16 cellular contexts compared by ENCODE assay signal in genomic region chr11:76910620-76911414, GRCh38. TPM values are rescaled to one million over a fixed set of nuclear protein-coding genes. Genes with fewer than 3 reads are reported as not detected.
DNase-seq lines count a peak whose midpoint lies in the region; ATAC-seq and TF ChIP-seq lines count a peak whose summit lies in the region.
"Had no signal": no experiment of that assay in that cellular context is flagged by ENCODE, and none has a peak within 500 bp of the region (broad histone marks: within the 10 kb centered on the region; RNA-seq: fewer than 3 reads in every experiment).

No MANE protein-coding gene starts in this region.

- H3K4me1 ChIP-seq in left lung (peaks cover 0 to 3% of the 10 kb centered on the region in 2 donors), tibial nerve (peaks cover 0 to 14% (median 3%) of the 10 kb centered on the region in 4 donors)

- intact Hi-C loops in left lung (cut with DNase I): no loop called here

- H3K27ac ChIP-seq in left lung (peak overlapping the region; percentile 13 to 59), tibial nerve (peak overlapping the region in 2 of 4 donors; percentile 49 to 58)

- 64 to 68% methylated on average over 9 of the region's 9 CpGs for WGBS in tibial nerve, 2 donors

- H3K9me3 ChIP-seq in left lung (no peaks in the 10 kb centered on the region), tibial nerve (peaks cover 0 to 3% (median 1%) of the 10 kb centered on the region in 4 donors)

- TF ChIP-seq CTCF in left lung (IDR thresholded peaks at IDR 0.05): no peak
- TF ChIP-seq CTCF in tibial nerve (IDR thresholded peaks at IDR 0.05): no peak
- no peak for TF ChIP-seq CTCF in omental fat pad (IDR thresholded peaks at IDR 0.05)

- TF ChIP-seq POLR2A in tibial nerve (IDR thresholded peaks at IDR 0.05): no peak

- H3K36me3 ChIP-seq in left lung: no peaks in the 10 kb centered on the region
- H3K36me3 ChIP-seq in tibial nerve: no peaks in the 10 kb centered on the region

- H3K27me3 ChIP-seq in left lung (no peaks in the 10 kb centered on the region), tibial nerve (no peaks in the 10 kb centered on the region)

- DNase-seq in M059J (ENCODE audit: low read depth): peak; percentile 63
- DNase-seq in fibroblast of gingiva (ENCODE audit: low read depth): peak; percentile 83
- DNase-seq in left lung: peak in 1 of 2 donors; percentile 38
- peak; percentile 41 to 81 for DNase-seq in tibial nerve (ENCODE audit: low spot score in 2 of 2)
- DNase-seq in omental fat pad (ENCODE audit: low spot score): no peak
- DNase-seq in stimulated activated CD4-positive, alpha-beta T cell treated with anti-CD3 and anti-CD28 coated beads, Interleukin-2, amount 100 ng/mL, for 24 hours: no peak
- DNase-seq: activated CD4-positive, alpha-beta T cell treated with anti-CD3 and anti-CD28 coated beads, Interleukin-2, amount 50 U/mL, for 4 hours; CD8-positive, alpha-beta memory T cell; GDM1; GOT3; NCI-H1930; NCI-H526 treated with DMSO at 0.1 percent for 48 hours; posterior cingulate gyrus; stimulated activated CD4-positive, alpha-beta T cell treated with anti-CD3 and anti-CD28 coated beads, Interleukin-1b, Interleukin-23, amount 100 ng/mL, for 48 hours; T-helper 17 cell had no signal

- peak; percentile 60 for ATAC-seq in left lung
- ATAC-seq in omental fat pad (ENCODE audit: low FRiP score): no peak
- ATAC-seq in HG03025 (IDR thresholded peaks at IDR 0.05; ENCODE audit: low FRiP score, unreplicated experiment): no peak
- ATAC-seq: T-helper 17 cell had no signal

- TF ChIP-seq EP300 in tibial nerve (IDR thresholded peaks at IDR 0.05): peak in 1 of 2 donors; percentile 66

- H3K4me3 ChIP-seq in left lung (no peak overlapping the region), tibial nerve (peak overlapping the region in 1 of 4 donors; percentile 22)

RNA-seq across cellular contexts. Expression of gene ACER3, which starts 50.1 kb away (rescaled TPM):
- 21.4 and 37.0 TPM in 2 replicates for total RNA-seq in M059J (2014; rRNA removed; shearing (Covaris generic))
- total RNA-seq in left lung: 10 to 100 TPM; 27.5 to 46.5 TPM
- 10 to 100 TPM; 20.5 to 30.6 (median 23.0) TPM for total RNA-seq in tibial nerve
- 10 to 100 TPM; 19.0 to 26.6 (median 22.0) TPM for total RNA-seq in omental fat pad

Comparison
In these comparisons a context has a peak if more than half of its experiments do, and no peak if none do; other contexts are left out.
1. DNase-seq: peak in M059J (single experiment), fibroblast of gingiva (single experiment) and tibial nerve (2 of 2); none in omental fat pad (single experiment) and stimulated activated CD4-positive, alpha-beta T cell treated with anti-CD3 and anti-CD28 coated beads, Interleukin-2, amount 100 ng/mL, for 24 hours (0 of 2).